Comparison of ENCODE assay signal across 32 cellular contexts in the genomic region with DNA sequence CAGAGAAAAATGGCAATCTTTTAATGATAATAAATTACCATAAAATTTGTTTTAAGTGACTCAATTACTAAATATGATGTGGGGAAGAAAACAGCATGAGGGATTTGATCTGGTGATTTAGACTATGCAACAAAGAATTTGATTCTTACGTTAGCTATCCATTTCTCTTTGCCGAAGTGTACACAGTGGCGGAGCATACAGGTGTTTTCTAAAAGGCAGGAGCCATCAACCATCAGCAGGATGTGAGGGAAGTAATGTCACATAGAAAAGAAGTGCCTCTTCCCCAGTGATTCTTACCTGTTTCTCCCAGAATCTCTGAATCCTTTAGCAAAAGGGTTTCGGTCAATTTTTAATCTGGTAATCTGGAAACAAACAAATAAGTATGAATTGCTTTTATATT.
"Had no signal": no experiment of that assay in that cellular context is flagged by ENCODE, and none has a peak within 500 bp of the region (broad histone marks: within the 10 kb centered on the region; RNA-seq: fewer than 3 reads in every experiment).

No MANE protein-coding gene starts in this region.

- H3K4me3 Mint-ChIP-seq: activated CD4-positive, alpha-beta T cell treated with anti-CD3 and anti-CD28 coated beads, Interleukin-2, amount 10 ng/mL, durations not matched to agents 24 days and 14 days; activated CD8-positive, alpha-beta T cell treated with anti-CD3 and anti-CD28 coated beads for 36 hours; activated naive CD8-positive, alpha-beta T cell treated with anti-CD3 and anti-CD28 coated beads for 36 hours; activated T-cell treated with anti-CD3 and anti-CD28 coated beads, Interleukin-2, amount 50 U/mL, for 72 hours; activated T-helper 17 cell treated with anti-CD3 and anti-CD28 coated beads, Interleukin-2, amount 50 U/mL, for 72 hours had no signal

- ATAC-seq: activated CD8-positive, alpha-beta T cell treated with anti-CD3 and anti-CD28 coated beads for 36 hours; activated T-cell treated with anti-CD3 and anti-CD28 coated beads, Interleukin-2, amount 50 U/mL, for 72 hours; activated T-helper 17 cell treated with anti-CD3 and anti-CD28 coated beads, Interleukin-2, amount 50 U/mL, for 72 hours; Right ventricle myocardium inferior; SK-N-SH treated with all-trans-retinoic acid at 6 μM for 48 hours had no signal

- H2AFZ ChIP-seq: PC-9 had no signal

- H3K27ac Mint-ChIP-seq: activated CD4-positive, alpha-beta T cell treated with anti-CD3 and anti-CD28 coated beads, Interleukin-2, amount 10 ng/mL, durations not matched to agents 24 days and 14 days; activated CD8-positive, alpha-beta T cell treated with anti-CD3 and anti-CD28 coated beads for 36 hours; activated naive CD8-positive, alpha-beta T cell treated with anti-CD3 and anti-CD28 coated beads for 36 hours; activated T-cell treated with anti-CD3 and anti-CD28 coated beads, Interleukin-2, amount 50 U/mL, for 72 hours; activated T-helper 17 cell treated with anti-CD3 and anti-CD28 coated beads, Interleukin-2, amount 50 U/mL, for 72 hours had no signal

- DNase-seq: activated CD4-positive, alpha-beta T cell treated with anti-CD3 and anti-CD28 coated beads, Interleukin-2, amount 10 ng/mL, durations not matched to agents 24 days and 14 days; activated CD4-positive, alpha-beta T cell treated with anti-CD3 and anti-CD28 coated beads, Interleukin-2, amount 50 U/mL, for 4 hours; activated CD8-positive, alpha-beta T cell treated with anti-CD3 and anti-CD28 coated beads for 36 hours; activated effector memory CD4-positive, alpha-beta T cell treated with anti-CD3 and anti-CD28 coated beads, Interleukin-2, amount 50 U/mL, for 16 hours; activated naive CD4-positive, alpha-beta T cell; activated naive CD4-positive, alpha-beta T cell treated with anti-CD3 and anti-CD28 coated beads, Interleukin-2, amount 50 U/mL, for 16 hours; activated naive CD8-positive, alpha-beta T cell treated with anti-CD3 and anti-CD28 coated beads for 36 hours; activated T-cell treated with anti-CD3 and anti-CD28 coated beads, Interleukin-2, amount 50 U/mL, for 1 hour; activated T-cell treated with anti-CD3 and anti-CD28 coated beads, Interleukin-2, amount 50 U/mL, for 72 hours; amniotic stem cell; aorta; brain microvascular endothelial cell; central memory CD4-positive, alpha-beta T cell; NCI-H1105; NCI-H1436; NCI-H1694; NCI-H1930; NCI-H2081 treated with DMSO at 0.1 percent for 48 hours; NCI-H345; NCI-H524 treated with DMSO at 0.1 percent for 48 hours; NCI-H748 treated with DMSO at 0.1 percent for 48 hours; NK-92 treated with Interleukin-12 subunit alpha and Interleukin-12 subunit beta, amount 100 ng/mL, for 24 hours; PC-9; SIG-M5; T-helper 1 cell; T-helper 2 cell; T-helper 9 cell; WERI-Rb-1 had no signal

- H3K27me3 Mint-ChIP-seq: activated CD4-positive, alpha-beta T cell treated with anti-CD3 and anti-CD28 coated beads, Interleukin-2, amount 10 ng/mL, durations not matched to agents 24 days and 14 days; activated CD8-positive, alpha-beta T cell treated with anti-CD3 and anti-CD28 coated beads for 36 hours; activated naive CD8-positive, alpha-beta T cell treated with anti-CD3 and anti-CD28 coated beads for 36 hours had no signal

- H3K27me3 ChIP-seq: brain microvascular endothelial cell had no signal

- H3K36me3 ChIP-seq: WERI-Rb-1 had no signal

- H3K4me1 Mint-ChIP-seq: activated CD4-positive, alpha-beta T cell treated with anti-CD3 and anti-CD28 coated beads, Interleukin-2, amount 10 ng/mL, durations not matched to agents 24 days and 14 days; activated naive CD8-positive, alpha-beta T cell treated with anti-CD3 and anti-CD28 coated beads for 36 hours; activated T-helper 17 cell treated with anti-CD3 and anti-CD28 coated beads, Interleukin-2, amount 50 U/mL, for 72 hours had no signal

- H3K4me2 ChIP-seq: PC-9 had no signal

- H3K27ac ChIP-seq: brain microvascular endothelial cell, PC-9, RWPE1, WERI-Rb-1 had no signal

- H3K36me3 Mint-ChIP-seq: activated naive CD8-positive, alpha-beta T cell treated with anti-CD3 and anti-CD28 coated beads for 36 hours had no signal

- H3K4me3 ChIP-seq: PC-9 had no signal

- H3K9me3 Mint-ChIP-seq: activated CD4-positive, alpha-beta T cell treated with anti-CD3 and anti-CD28 coated beads, Interleukin-2, amount 10 ng/mL, durations not matched to agents 24 days and 14 days; activated CD8-positive, alpha-beta T cell treated with anti-CD3 and anti-CD28 coated beads for 36 hours; activated naive CD8-positive, alpha-beta T cell treated with anti-CD3 and anti-CD28 coated beads for 36 hours had no signal
